In genomic region chr7:131110294-131111080, GRCh38 we compare ENCODE assay signal across 8 cellular contexts.
DNase-seq lines count a peak whose midpoint lies in the region; ATAC-seq and TF ChIP-seq lines count a peak whose summit lies in the region.

No MANE protein-coding gene starts in this region.

- H3K27ac ChIP-seq in KMS-11 (peak overlapping the region; percentile 94), body of pancreas (peak overlapping the region; percentile 63 to 99 (median 87)), stomach (peak overlapping the region; percentile 89 to 100 (median 99))

- no peaks in the 10 kb centered on the region for H3K27me3 ChIP-seq in KMS-11 (ENCODE audit: insufficient read depth, low read depth)
- H3K27me3 ChIP-seq in body of pancreas: no peaks in the 10 kb centered on the region
- H3K27me3 ChIP-seq in kidney epithelial cell (ENCODE audit: control insufficient read depth, insufficient read depth, low read length): no peaks in the 10 kb centered on the region
- H3K27me3 ChIP-seq in stomach: no peaks in the 10 kb centered on the region

- H3K4me3 ChIP-seq in KMS-11 (IDR thresholded peaks at IDR 0.05; ENCODE audit: insufficient read depth, low read depth, low read length) (no peak overlapping the region), body of pancreas (peak overlapping the region in 1 of 2 donors; percentile 31), kidney epithelial cell (ENCODE audit: low read depth, low read length) (peak overlapping the region; percentile 51), stomach (peak overlapping the region; percentile 77 to 93 (median 89))

- H3K9me3 ChIP-seq in body of pancreas (no peaks in the 10 kb centered on the region), stomach (no peaks in the 10 kb centered on the region)

- no peak for ATAC-seq in body of pancreas

- intact Hi-C loops in body of pancreas (cut with DNase I): no loop called here
- intact Hi-C loops in stomach (cut with DNase I; ENCODE audit: low total_unique reads): no loop called here

- H3K36me3 ChIP-seq in KMS-11 (ENCODE audit: insufficient read depth): no peaks in the 10 kb centered on the region
- H3K36me3 ChIP-seq in body of pancreas (replicated peaks in 1 of 2; ENCODE audit: insufficient read depth in 1 of 2, low read depth in 2 of 2): no peaks in the 10 kb centered on the region
- no peaks in the 10 kb centered on the region for H3K36me3 ChIP-seq in kidney epithelial cell (ENCODE audit: control insufficient read depth, insufficient read depth, low read length)
- H3K36me3 ChIP-seq in stomach: no peaks in the 10 kb centered on the region

- peak overlapping the region; percentile 64 for H2AFZ ChIP-seq in KMS-11 (ENCODE audit: low read depth)

- H3K79me2 ChIP-seq in KMS-11 (ENCODE audit: insufficient read depth, low read depth): peaks cover 16% of the 10 kb centered on the region; the same call in 1 of the 2 replicates

- DNase-seq in DMS53 (lab: John Stamatoyannopoulos, UW) (peak; percentile 83), body of pancreas (peak in 3 of 4 donors; percentile 24 to 27 (median 26)), kidney epithelial cell (ENCODE audit: low read depth) (no peak), stomach (no peak), D341Med (ENCODE audit: low spot score) (no peak), COLO829 (ENCODE audit: low spot score) (no peak), cerebellum (ENCODE audit: low spot score) (no peak)

- no peak for TF ChIP-seq CTCF in KMS-11 (conservative IDR thresholded peaks at IDR 0.05; ENCODE audit: low read depth, low read length)
- no peak for TF ChIP-seq CTCF in body of pancreas (IDR thresholded peaks at IDR 0.05)
- no peak for TF ChIP-seq CTCF in kidney epithelial cell (IDR thresholded peaks at IDR 0.05; ENCODE audit: insufficient read depth, low read length, poor library complexity, severe bottlenecking)
- no peak for TF ChIP-seq CTCF in stomach (IDR thresholded peaks at IDR 0.05)

- peaks cover 20% of the 10 kb centered on the region for H3K4me1 ChIP-seq in KMS-11 (ENCODE audit: low read depth, poor library complexity, severe bottlenecking)
- peaks cover 23% of the 10 kb centered on the region for H3K4me1 ChIP-seq in body of pancreas
- H3K4me1 ChIP-seq in stomach: peaks cover 0 to 40% (median 32%) of the 10 kb centered on the region in 4 donors

- peak in 1 of 3 donors; percentile 3 for TF ChIP-seq POLR2A in body of pancreas (IDR thresholded peaks at IDR 0.05)
- no peak for TF ChIP-seq POLR2A in stomach (IDR thresholded peaks at IDR 0.05)

- no peaks in the 10 kb centered on the region for H4K20me1 ChIP-seq in KMS-11 (ENCODE audit: insufficient read depth)

- no peak for TF ChIP-seq EP300 in stomach (IDR thresholded peaks at IDR 0.05)

- peak overlapping the region; percentile 97 for H3K9ac ChIP-seq in KMS-11

- H3K4me2 ChIP-seq in KMS-11: peak overlapping the region; percentile 96

- 21 to 23% methylated on average over 8 to 12 of the region's 12 CpGs for WGBS in body of pancreas, 2 donors
- 11 to 22% (median 14%) methylated on average over 11 to 12 of the region's 12 CpGs for WGBS in stomach, 5 donors

Comparison
In these comparisons a context has a peak if more than half of its experiments do, and no peak if none do; other contexts are left out.
1. DNase-seq: peak in DMS53 (single experiment) and body of pancreas (3 of 4); none in kidney epithelial cell (single experiment), stomach (single experiment), D341Med (single experiment), COLO829 (single experiment) and cerebellum (single experiment).
2. Peak in every context shown above with its lines, with median percentiles within 50 percentile points of each other: H3K27ac ChIP-seq.